Comparison of ENCODE assay signal across 21 cellular contexts in the genomic region with DNA sequence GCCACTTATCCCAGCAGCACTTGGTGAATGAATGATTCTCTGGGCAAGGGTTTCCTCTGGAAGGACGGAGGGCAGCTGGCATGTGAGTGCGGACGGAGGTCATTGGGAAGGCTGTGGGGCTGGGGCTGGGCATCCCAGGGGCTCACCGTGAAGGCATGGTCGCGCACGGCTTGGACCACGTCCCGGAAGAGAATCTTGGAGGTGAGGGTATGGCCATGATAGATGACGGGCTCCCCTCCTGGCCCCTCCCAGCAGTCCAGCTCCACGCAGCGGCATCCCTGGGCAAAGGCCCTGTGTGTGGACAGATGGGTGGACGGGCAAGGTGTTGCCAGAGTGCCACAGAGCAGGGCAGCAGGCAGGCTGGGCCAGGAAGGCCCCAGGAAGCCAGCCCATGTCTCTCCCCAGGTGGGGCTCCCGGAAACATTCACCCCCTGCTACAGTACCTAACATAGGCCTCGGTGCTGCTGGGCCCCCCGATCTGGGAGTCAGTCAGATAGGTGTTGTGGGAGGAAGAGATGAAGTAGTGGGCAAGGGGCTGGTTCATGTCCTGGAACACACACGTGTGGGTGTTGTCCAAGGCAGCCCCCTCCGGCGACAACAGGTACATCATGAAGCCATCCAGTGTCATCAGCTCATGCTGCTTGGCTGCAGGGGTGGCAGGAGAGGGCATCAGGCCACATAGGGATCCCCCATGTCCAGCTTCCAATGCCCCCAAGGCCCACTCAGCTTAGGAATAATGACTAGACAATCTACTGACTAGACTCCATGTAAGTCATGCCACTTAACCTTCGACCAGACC. TPM values are rescaled to one million over a fixed set of nuclear protein-coding genes. Genes with fewer than 3 reads are reported as not detected.
DNase-seq lines count a peak whose midpoint lies in the region; ATAC-seq, FAIRE-seq and TF ChIP-seq lines count a peak whose summit lies in the region.
"Had no signal": no experiment of that assay in that cellular context is flagged by ENCODE, and none has a peak within 500 bp of the region (broad histone marks: within the 10 kb centered on the region; RNA-seq: fewer than 3 reads in every experiment).

No MANE protein-coding gene starts in this region.

- no peaks in the 10 kb centered on the region for H3K27me3 Mint-ChIP-seq in osteocyte (ENCODE audit: unreplicated experiment)

- H3K27me3 ChIP-seq in osteoblast (ENCODE audit: insufficient read depth, low read length) = no peaks in the 10 kb centered on the region
- no peaks in the 10 kb centered on the region for H3K27me3 ChIP-seq in GM23248 (replicated peaks; ENCODE audit: insufficient read depth)
- H3K27me3 ChIP-seq: BLaER1 had no signal

- H3K36me3 Mint-ChIP-seq in osteocyte (ENCODE audit: unreplicated experiment) = peaks cover 20% of the 10 kb centered on the region
- H3K36me3 Mint-ChIP-seq: CD4-positive, CD25-positive, alpha-beta regulatory T cell; CD8-positive, alpha-beta T cell had no signal

- H3K4me3 Mint-ChIP-seq in osteocyte (ENCODE audit: unreplicated experiment) = no peak overlapping the region
- H3K4me3 Mint-ChIP-seq: B cell; CD4-positive, CD25-positive, alpha-beta regulatory T cell; CD8-positive, alpha-beta T cell had no signal

- H3K9me3 ChIP-seq in kidney (ENCODE audit: control insufficient read depth in 1 of 2, low read length in 2 of 2) (no peaks in the 10 kb centered on the region), osteoblast (ENCODE audit: low read depth, low read length) (no peaks in the 10 kb centered on the region), GM23248 (ENCODE audit: low read depth) (no peaks in the 10 kb centered on the region)
- H3K9me3 ChIP-seq: BLaER1, Caco-2 had no signal

- no peaks in the 10 kb centered on the region for H3K4me1 ChIP-seq in kidney (ENCODE audit: control insufficient read depth in 1 of 2, insufficient read depth in 1 of 2, low read depth in 1 of 2, low read length in 2 of 2)
- H3K4me1 ChIP-seq in osteoblast (ENCODE audit: insufficient read depth, low read length) = no peaks in the 10 kb centered on the region
- H3K4me1 ChIP-seq in GM23248 (ENCODE audit: insufficient read depth) = peaks cover 11% of the 10 kb centered on the region

- H4K20me1 ChIP-seq in osteoblast (ENCODE audit: insufficient read depth, low read length) = no peaks in the 10 kb centered on the region
- H4K20me1 ChIP-seq in GM23248 (ENCODE audit: insufficient read depth) = no peaks in the 10 kb centered on the region
- H4K20me1 ChIP-seq: BLaER1 had no signal

- intact Hi-C loops in Right ventricle myocardium inferior (cut with DNase I) = no loop called here
- intact Hi-C loops in left cardiac atrium (cut with DNase I) = no loop called here
- intact Hi-C loops in kidney (cut with DNase I) = loop anchor here (10.0 kb wide), 1 partner anchor 193 kb away; no protein-coding TSS in a partner anchor

- ATAC-seq in Right ventricle myocardium inferior = no peak
- ATAC-seq in left cardiac atrium = no peak
- ATAC-seq: CD8-positive, alpha-beta T cell had no signal

- in situ Hi-C loops in GM23248 (cut with MboI) = no loop called here

- no peaks in the 10 kb centered on the region for H3K9me2 ChIP-seq in GM23248 (ENCODE audit: insufficient read depth)

- H3K27ac ChIP-seq in kidney (ENCODE audit: low read depth in 2 of 2, low read length in 2 of 2) (no peak overlapping the region), osteoblast (ENCODE audit: low read depth, low read length) (no peak overlapping the region), GM23248 (no peak overlapping the region)
- H3K27ac ChIP-seq: 22Rv1, BLaER1, C4-2B had no signal

- H3K36me3 ChIP-seq in kidney (ENCODE audit: control insufficient read depth in 1 of 2, insufficient read depth in 2 of 2, low read length in 2 of 2) (no peaks in the 10 kb centered on the region), osteoblast (ENCODE audit: insufficient read depth, low read length) (no peaks in the 10 kb centered on the region), GM23248 (ENCODE audit: low read depth) (no peaks in the 10 kb centered on the region; the same call in 1 of the 2 replicates)
- H3K36me3 ChIP-seq: BLaER1 had no signal

- H3K9me3 Mint-ChIP-seq in osteocyte (ENCODE audit: unreplicated experiment) = no peaks in the 10 kb centered on the region
- H3K9me3 Mint-ChIP-seq: CD4-positive, CD25-positive, alpha-beta regulatory T cell; CD8-positive, alpha-beta T cell had no signal

- H2AFZ ChIP-seq in osteoblast (ENCODE audit: low read length) (no peak overlapping the region), GM23248 (no peak overlapping the region)

- no peaks in the 10 kb centered on the region for H3F3A ChIP-seq in GM23248 (ENCODE audit: insufficient read depth)

- DNase-seq in Right ventricle myocardium inferior (ENCODE audit: missing footprints) (peak; percentile 56), left cardiac atrium (no peak), kidney (peak; percentile 70), osteoblast (ENCODE audit: insufficient read length, low spot score, missing footprints) (peak; percentile 84), GM23248 (no peak), osteocyte (ENCODE audit: extremely low spot score, unreplicated experiment) (no peak)
- DNase-seq: Caco-2; CD4-positive, CD25-positive, alpha-beta regulatory T cell; DMS153; DND-41; H7; HCEC 1CT had no signal

- H3K4me1 Mint-ChIP-seq in osteocyte (ENCODE audit: unreplicated experiment) = peaks cover 41% of the 10 kb centered on the region
- H3K4me1 Mint-ChIP-seq: B cell had no signal

- no peak for FAIRE-seq in kidney (lab: Jason Lieb, UNC)
- FAIRE-seq: A204.1, G401.6, GM12892, H1 had no signal

- H3K9ac ChIP-seq in kidney (ENCODE audit: low read length in 2 of 2) (no peak overlapping the region), GM23248 (no peak overlapping the region)
- H3K9ac ChIP-seq: BLaER1 had no signal

- WGBS in GM23248 (ENCODE audit: low coverage in 1 of 2, low lambda C conversion rate in 2 of 2, missing lambda C conversion rate in 2 of 2), 2 experiments = 88 to 91% methylated on average over 20 of the region's 20 CpGs

- H3K79me2 ChIP-seq in osteoblast (ENCODE audit: insufficient read depth, low read length) (no peaks in the 10 kb centered on the region), GM23248 (ENCODE audit: insufficient read depth) (peaks cover 10% of the 10 kb centered on the region)

- no peak overlapping the region for H3K27ac Mint-ChIP-seq in osteocyte (ENCODE audit: unreplicated experiment)
- H3K27ac Mint-ChIP-seq: B cell; CD8-positive, alpha-beta T cell had no signal

- TF ChIP-seq CTCF in kidney (IDR thresholded peaks at IDR 0.05; ENCODE audit: borderline replicate concordance, extremely low read depth, insufficient read depth) = no peak
- no peak for TF ChIP-seq CTCF in osteoblast (IDR thresholded peaks at IDR 0.05; ENCODE audit: extremely low read depth, low read depth, low read length)
- no peak for TF ChIP-seq CTCF in osteocyte (IDR thresholded peaks at IDR 0.05)

- H3K4me3 ChIP-seq in kidney (ENCODE audit: low read length in 2 of 2) (no peak overlapping the region), osteoblast (ENCODE audit: insufficient read depth, low read length) (no peak overlapping the region), GM23248 (no peak overlapping the region)
- H3K4me3 ChIP-seq: BLaER1 had no signal

- H3K4me2 ChIP-seq in osteoblast (ENCODE audit: insufficient read depth, low read length) = no peak overlapping the region
- H3K4me2 ChIP-seq in GM23248 (ENCODE audit: unreplicated experiment) = no peak overlapping the region

RNA-seq across cellular contexts. Expression of gene PLCD3, which starts 14.3 kb away (rescaled TPM):
- total RNA-seq in Right ventricle myocardium inferior = 200 TPM
- total RNA-seq in left cardiac atrium = 100 to 1,000 TPM in 1 of 2 donors, 10 to 100 TPM in 1; 92.1 to 132 TPM
- total RNA-seq in kidney = 111 TPM
- polyA plus RNA-seq in kidney (ENCODE audit: insufficient read depth, low read depth, low replicate concordance) = 14.8 TPM
- total RNA-seq in osteoblast = 31.5 and 47.7 TPM in 2 replicates
- total RNA-seq in GM23248 (2014; rRNA removed; shearing (Covaris generic)) = 30.2 and 48.3 TPM in 2 replicates
- 17.1 and 19.7 TPM in 2 replicates for polyA plus RNA-seq in GM23248 (2016; fragmentation: Nextera tagmentation; extraction: Ambion mirVana)
- 92.3 and 111 TPM in 2 replicates for total RNA-seq in osteocyte

RNA-seq across cellular contexts. Expression of gene ACBD4, which starts 17.4 kb away (rescaled TPM):
- total RNA-seq in Right ventricle myocardium inferior = 6.7 TPM
- total RNA-seq in left cardiac atrium = 1 to 10 TPM; 8.4 to 8.7 TPM
- total RNA-seq in kidney = 19.2 TPM
- 46.3 TPM for polyA plus RNA-seq in kidney (ENCODE audit: insufficient read depth, low read depth, low replicate concordance)
- 4.7 and 6.2 TPM in 2 replicates for total RNA-seq in osteoblast
- total RNA-seq in GM23248 (2014; rRNA removed; shearing (Covaris generic)) = 2.1 and 2.9 TPM in 2 replicates
- polyA plus RNA-seq in GM23248 (2016; fragmentation: Nextera tagmentation; extraction: Ambion mirVana) = 4.3 and 4.6 TPM in 2 replicates
- 8.1 and 10.6 TPM in 2 replicates for total RNA-seq in osteocyte

RNA-seq across cellular contexts. Expression of gene HEXIM1, which starts 30.2 kb away (rescaled TPM):
- total RNA-seq in Right ventricle myocardium inferior = 33.1 TPM
- total RNA-seq in left cardiac atrium = 10 to 100 TPM; 27.8 to 31.7 TPM
- 34.7 TPM for total RNA-seq in kidney
- 25.0 TPM for polyA plus RNA-seq in kidney (ENCODE audit: insufficient read depth, low read depth, low replicate concordance)
- 10.9 and 12.1 TPM in 2 replicates for total RNA-seq in osteoblast
- 11.6 and 16.2 TPM in 2 replicates for total RNA-seq in GM23248 (2014; rRNA removed; shearing (Covaris generic))
- 9.5 and 10.6 TPM in 2 replicates for polyA plus RNA-seq in GM23248 (2016; fragmentation: Nextera tagmentation; extraction: Ambion mirVana)
- 42.0 and 44.5 TPM in 2 replicates for total RNA-seq in osteocyte

RNA-seq across cellular contexts. Expression of gene HEXIM2, which starts 43.6 kb away (rescaled TPM):
- total RNA-seq in Right ventricle myocardium inferior (9.0 TPM), left cardiac atrium (1 to 10 TPM; 4.2 to 4.4 TPM), kidney (6.2 TPM), osteoblast (10.0 and 10.9 TPM in 2 replicates), osteocyte (6.4 and 9.8 TPM in 2 replicates)
- polyA plus RNA-seq in kidney (ENCODE audit: insufficient read depth, low read depth, low replicate concordance) (29.1 TPM), GM23248 (2016; fragmentation: Nextera tagmentation; extraction: Ambion mirVana) (4.7 and 8.6 TPM in 2 replicates)
- 2.0 and 4.8 TPM in 2 replicates for total RNA-seq in GM23248 (2014; rRNA removed; shearing (Covaris generic))

RNA-seq across cellular contexts. Expression of gene NMT1, which starts 56.9 kb away (rescaled TPM):
- total RNA-seq in Right ventricle myocardium inferior (96.0 TPM), left cardiac atrium (10 to 100 TPM; 66.6 to 92.4 TPM), kidney (98.5 TPM), osteoblast (51.8 and 66.6 TPM in 2 replicates), osteocyte (92.4 and 97.9 TPM in 2 replicates)
- polyA plus RNA-seq in kidney (ENCODE audit: insufficient read depth, low read depth, low replicate concordance) (72.3 TPM), GM23248 (2016; fragmentation: Nextera tagmentation; extraction: Ambion mirVana) (95.7 and 96.1 TPM in 2 replicates)
- total RNA-seq in GM23248 (2014; rRNA removed; shearing (Covaris generic)) = 59.4 and 61.8 TPM in 2 replicates

Comparison
In these comparisons a context has a peak if more than half of its experiments do, and no peak if none do; other contexts are left out.
1. DNase-seq: peak in Right ventricle myocardium inferior (single experiment), kidney (single experiment) and osteoblast (single experiment); none in left cardiac atrium (single experiment), GM23248 (single experiment) and osteocyte (single experiment).